Comparison of ENCODE assay signal across 8 cellular contexts in the genomic region with DNA sequence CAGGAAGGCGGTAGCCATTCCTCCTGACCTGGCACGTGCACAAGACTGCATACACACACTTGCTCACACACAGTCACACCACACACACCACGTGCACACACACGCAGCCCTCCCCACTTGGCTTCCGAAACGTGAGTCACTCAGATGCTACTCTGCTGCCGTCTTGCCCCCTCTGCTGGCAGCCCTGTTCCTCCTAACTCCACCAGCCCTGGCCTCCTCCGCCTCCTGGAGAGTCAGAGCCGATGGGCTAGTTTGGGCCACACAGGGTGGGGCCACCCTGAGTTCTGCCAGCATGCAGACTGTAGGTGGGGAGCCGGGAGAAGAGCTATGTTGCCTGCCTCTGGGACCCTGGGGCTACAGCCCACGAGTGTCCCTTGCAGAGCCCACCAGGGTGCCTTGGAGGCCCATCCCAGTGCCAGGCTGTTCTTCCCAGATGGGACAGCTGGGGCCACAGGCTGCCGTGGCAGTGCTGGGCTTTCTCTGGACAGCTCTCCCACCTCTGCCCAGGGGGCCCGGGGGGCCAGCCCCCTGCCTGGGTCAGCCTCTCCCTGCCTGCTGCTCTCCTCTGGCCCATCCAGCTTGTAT. TPM values are rescaled to one million over a fixed set of nuclear protein-coding genes. Genes with fewer than 3 reads are reported as not detected.
DNase-seq lines count a peak whose midpoint lies in the region; ATAC-seq lines count a peak whose summit lies in the region.

No MANE protein-coding gene starts in this region.

- H3K36me3 Mint-ChIP-seq in activated T-helper 17 cell treated with anti-CD3 and anti-CD28 coated beads, Interleukin-2, amount 50 U/mL, for 72 hours (ENCODE audit: low read depth): peaks cover 48% of the 10 kb centered on the region
- H3K36me3 Mint-ChIP-seq in immature natural killer cell: peaks cover 5 to 17% (median 11%) of the 10 kb centered on the region in 3 donors

- H3K9me3 Mint-ChIP-seq in activated T-helper 17 cell treated with anti-CD3 and anti-CD28 coated beads, Interleukin-2, amount 50 U/mL, for 72 hours: no peaks in the 10 kb centered on the region
- no peaks in the 10 kb centered on the region for H3K9me3 Mint-ChIP-seq in immature natural killer cell

- H3K27me3 Mint-ChIP-seq in activated T-helper 17 cell treated with anti-CD3 and anti-CD28 coated beads, Interleukin-2, amount 50 U/mL, for 72 hours: no peaks in the 10 kb centered on the region
- peaks cover 0 to 2% (median 0%) of the 10 kb centered on the region in 3 donors for H3K27me3 Mint-ChIP-seq in immature natural killer cell (ENCODE audit: low read depth in 3 of 3)

- peak overlapping the region; percentile 66 for H3K27ac Mint-ChIP-seq in activated T-helper 17 cell treated with anti-CD3 and anti-CD28 coated beads, Interleukin-2, amount 50 U/mL, for 72 hours
- H3K27ac Mint-ChIP-seq in immature natural killer cell: no peak overlapping the region

- peaks cover 4% of the 10 kb centered on the region for H3K4me1 Mint-ChIP-seq in activated T-helper 17 cell treated with anti-CD3 and anti-CD28 coated beads, Interleukin-2, amount 50 U/mL, for 72 hours
- peaks cover 19 to 24% of the 10 kb centered on the region in 2 donors for H3K4me1 Mint-ChIP-seq in immature natural killer cell

- peak; percentile 80 for ATAC-seq in activated T-helper 17 cell treated with anti-CD3 and anti-CD28 coated beads, Interleukin-2, amount 50 U/mL, for 72 hours (replicated peaks)

- H3K4me3 Mint-ChIP-seq in activated T-helper 17 cell treated with anti-CD3 and anti-CD28 coated beads, Interleukin-2, amount 50 U/mL, for 72 hours: no peak overlapping the region
- no peak overlapping the region for H3K4me3 Mint-ChIP-seq in immature natural killer cell

- peak; percentile 88 for DNase-seq in GM04504 (ENCODE audit: low read depth)
- peak; percentile 62 for DNase-seq in NCI-H2171 treated with DMSO at 0.1 percent for 48 hours (lab: John Stamatoyannopoulos, UW)
- DNase-seq in glomerular visceral epithelial cell (ENCODE audit: extremely low spot score): peak; percentile 77
- DNase-seq in stimulated activated CD4-positive, alpha-beta T cell treated with anti-CD3 and anti-CD28 coated beads, Interleukin-15, amount 100 ng/mL, for 24 hours: peak; percentile 66
- DNase-seq in immature natural killer cell: no peak
- DNase-seq in NCI-H2081 treated with DMSO at 0.1 percent for 48 hours (lab: John Stamatoyannopoulos, UW): no peak
- DNase-seq in NOMO-1 treated with DMSO at 0.1 percent for 48 hours (lab: John Stamatoyannopoulos, UW; ENCODE audit: unreplicated experiment): no peak

RNA-seq across cellular contexts. Expression of gene PIN1, which starts 12.1 kb away (rescaled TPM):
- 10 to 100 TPM; 62.0 to 93.1 TPM for total RNA-seq in activated T-helper 17 cell treated with anti-CD3 and anti-CD28 coated beads, Interleukin-2, amount 50 U/mL, for 72 hours
- polyA plus RNA-seq in immature natural killer cell: 100 to 1,000 TPM; 143 to 227 (median 183) TPM

RNA-seq across cellular contexts. Expression of gene UBL5, which starts 19.5 kb away (rescaled TPM):
- total RNA-seq in activated T-helper 17 cell treated with anti-CD3 and anti-CD28 coated beads, Interleukin-2, amount 50 U/mL, for 72 hours: 100 to 1,000 TPM; 247 to 395 TPM
- polyA plus RNA-seq in immature natural killer cell: 1,000 to 10,000 TPM in 1 of 3 donors, 100 to 1,000 TPM in 2; 610 to 1,222 (median 775) TPM

RNA-seq across cellular contexts. Expression of gene FBXL12, which starts 28.3 kb away (rescaled TPM):
- total RNA-seq in activated T-helper 17 cell treated with anti-CD3 and anti-CD28 coated beads, Interleukin-2, amount 50 U/mL, for 72 hours: 10 to 100 TPM; 23.6 to 27.2 TPM
- polyA plus RNA-seq in immature natural killer cell: 10 to 100 TPM; 12.2 to 17.2 (median 14.2) TPM

Comparison
In these comparisons a context has a peak if more than half of its experiments do, and no peak if none do; other contexts are left out.
1. DNase-seq: peak in GM04504 (single experiment), NCI-H2171 treated with DMSO at 0.1 percent for 48 hours (single experiment), glomerular visceral epithelial cell (single experiment) and stimulated activated CD4-positive, alpha-beta T cell treated with anti-CD3 and anti-CD28 coated beads, Interleukin-15, amount 100 ng/mL, for 24 hours (single experiment); none in immature natural killer cell (0 of 3), NCI-H2081 treated with DMSO at 0.1 percent for 48 hours (single experiment) and NOMO-1 treated with DMSO at 0.1 percent for 48 hours (single experiment).